ENCODE assay signal across 14 cellular contexts in genomic region chr1:159187647-159188374, GRCh38. TPM values are rescaled to one million over a fixed set of nuclear protein-coding genes. Genes with fewer than 3 reads are reported as not detected.
A peak's percentile ranks its signal among the peaks of the same experiment; 100 is the strongest.
DNase-seq lines count a peak whose midpoint lies in the region; ATAC-seq lines count a peak whose summit lies in the region.
"Had no signal": no experiment of that assay in that cellular context is flagged by ENCODE, and none has a peak within 500 bp of the region (broad histone marks: within the 10 kb centered on the region; RNA-seq: fewer than 3 reads in every experiment).

No MANE protein-coding gene starts in this region.

- no peak overlapping the region for H3K23ac ChIP-seq in trophoblast cell (ENCODE audit: low read length)

- no peaks in the 10 kb centered on the region for H3K36me3 ChIP-seq in ES-I3 (ENCODE audit: insufficient read depth, low read length)
- H3K36me3 ChIP-seq in trophoblast cell (ENCODE audit: control insufficient read depth in 1 of 2, insufficient read depth in 2 of 2, low read length in 2 of 2) = no peaks in the 10 kb centered on the region
- H3K36me3 ChIP-seq: thyroid gland had no signal

- H3K14ac ChIP-seq in trophoblast cell (ENCODE audit: low read length) = no peak overlapping the region

- H3K79me2 ChIP-seq in trophoblast cell (ENCODE audit: control insufficient read depth, insufficient read depth, low read length, poor library complexity) = no peaks in the 10 kb centered on the region

- H3K4me1 ChIP-seq in ES-I3 (ENCODE audit: insufficient read depth, low read length) (0 out of 2 replicates have a peak, but pooled peaks cover 5% of the 10 kb centered on the region), trophoblast cell (ENCODE audit: control insufficient read depth in 1 of 2, insufficient read depth in 2 of 2, low read length in 2 of 2) (peaks cover 3% of the 10 kb centered on the region in 2 experiments)
- H3K4me1 ChIP-seq: thyroid gland had no signal

- H2BK5ac ChIP-seq in trophoblast cell (ENCODE audit: low read depth, low read length, poor library complexity) = no peak overlapping the region

- H3K9me3 ChIP-seq in ES-I3 (ENCODE audit: control insufficient read depth, insufficient read depth, low read length) (no peaks in the 10 kb centered on the region), trophoblast cell (ENCODE audit: insufficient read depth, low read depth, low read length) (no peaks in the 10 kb centered on the region)
- H3K9me3 ChIP-seq: thyroid gland had no signal

- peak overlapping the region; percentile 53 for H2AFZ ChIP-seq in trophoblast cell (ENCODE audit: insufficient read depth, low read length, poor library complexity)

- peak; percentile 25 for DNase-seq in NCI-H446 treated with DMSO at 0.1 percent for 48 hours (lab: John Stamatoyannopoulos, UW)
- DNase-seq in left ventricle myocardium superior = no peak
- no peak for DNase-seq in trophoblast cell
- DNase-seq in Ammon's horn (ENCODE audit: low spot score) = no peak
- DNase-seq in putamen (ENCODE audit: low spot score) = no peak
- DNase-seq in foreskin melanocyte = no peak
- DNase-seq: activated T-cell treated with anti-CD3 and anti-CD28 coated beads, Interleukin-2, amount 50 U/mL, for 24 hours; COR-L47; kidney glomerular epithelial cell had no signal

- intact Hi-C loops in left ventricle myocardium superior (cut with micrococcal nuclease) = no loop called here

- H2BK120ac ChIP-seq in trophoblast cell (ENCODE audit: insufficient read depth, low read length, poor library complexity) = no peak overlapping the region

- peak overlapping the region; percentile 78 for H3K4me2 ChIP-seq in trophoblast cell (ENCODE audit: low read length)

- H4K12ac ChIP-seq in trophoblast cell (ENCODE audit: low read depth, low read length) = no peak overlapping the region

- H4K8ac ChIP-seq in trophoblast cell (ENCODE audit: low read depth, low read length) = no peak overlapping the region

- WGBS in trophoblast cell (ENCODE audit: extremely low coverage, insufficient coverage, insufficient read length) = no CpG with 5 or more reads among the region's 14 CpGs

- peak overlapping the region; percentile 42; the same call in 1 of the 2 replicates for H3K9ac ChIP-seq in ES-I3 (ENCODE audit: low read depth, low read length)
- H3K9ac ChIP-seq in trophoblast cell (ENCODE audit: low read length) = no peak overlapping the region

- no peak overlapping the region for H4K91ac ChIP-seq in trophoblast cell (ENCODE audit: low read depth, low read length)

- no peak overlapping the region for H2BK12ac ChIP-seq in trophoblast cell (ENCODE audit: low read length)

- no peak overlapping the region for H3K4me3 ChIP-seq in trophoblast cell (ENCODE audit: low read depth, low read length)

- no peak overlapping the region for H3K18ac ChIP-seq in trophoblast cell (ENCODE audit: low read length)

- H2AK5ac ChIP-seq in trophoblast cell (ENCODE audit: low read length) = no peak overlapping the region

- H3K4ac ChIP-seq in trophoblast cell (ENCODE audit: low read depth, low read length) = no peak overlapping the region

- no peaks in the 10 kb centered on the region for H3K27me3 ChIP-seq in trophoblast cell (ENCODE audit: insufficient read depth, low read length)
- H3K27me3 ChIP-seq: thyroid gland had no signal

- no peaks in the 10 kb centered on the region for H3K79me1 ChIP-seq in trophoblast cell (ENCODE audit: low read length)

- no peak overlapping the region for H3K27ac ChIP-seq in trophoblast cell (ENCODE audit: low read depth, low read length)
- H3K27ac ChIP-seq: thyroid gland had no signal

- peak; percentile 77 for ATAC-seq in left ventricle myocardium superior
- no peak for ATAC-seq in GM19035 (IDR thresholded peaks at IDR 0.05; ENCODE audit: unreplicated experiment)

RNA-seq across cellular contexts. Expression of gene CADM3, which starts 16.4 kb away (rescaled TPM):
- 4.8 TPM for total RNA-seq in left ventricle myocardium superior
- polyA plus RNA-seq in trophoblast cell (2013) = 0.53 and 0.56 TPM in 2 replicates
- total RNA-seq: dermis microvascular lymphatic vessel endothelial cell; T-helper 1 cell treated with Interleukin-12 subunit alpha and Interleukin-12 subunit beta and Interleukin-4 antibody, amounts not matched to agents 30 ng/mL and 1 ng/mL, for 36 hours had no signal

RNA-seq across cellular contexts. Expression of gene ACKR1, which starts 16.9 kb away (rescaled TPM):
- 15.9 TPM for total RNA-seq in left ventricle myocardium superior
- 0.03 TPM in 2 replicates for polyA plus RNA-seq in trophoblast cell (2013)
- total RNA-seq: dermis microvascular lymphatic vessel endothelial cell; T-helper 1 cell treated with Interleukin-12 subunit alpha and Interleukin-12 subunit beta and Interleukin-4 antibody, amounts not matched to agents 30 ng/mL and 1 ng/mL, for 36 hours had no signal
